ENCODE assay signal across 1 cellular context in genomic region chr15:68730491-68731317, GRCh38.
TF ChIP-seq lines count a peak whose summit lies in the region.

No MANE protein-coding gene starts in this region.

TF ChIP-seq in GM23338, 12 proteins besides CTCF, POLR2A, EP300 and RAD21 (continued from another document):
- TF ChIP-seq ZNF462 (CRISPR knock-in tag; IDR thresholded peaks at IDR 0.05) (no peak), EZH2 (IDR thresholded peaks at IDR 0.05; ENCODE audit: low read depth, unreplicated experiment) (no peak), POLR2AphosphoS5 (IDR thresholded peaks at IDR 0.05; ENCODE audit: low read depth) (no peak), CREB1 (CRISPR knock-in tag; IDR thresholded peaks at IDR 0.05; ENCODE audit: low read depth) (no peak), STAT1 (IDR thresholded peaks at IDR 0.05; ENCODE audit: unreplicated experiment) (no peak), ZNF331 (CRISPR knock-in tag; IDR thresholded peaks at IDR 0.05; ENCODE audit: low read depth) (no peak)
- TF ChIP-seq, protein P1, sequence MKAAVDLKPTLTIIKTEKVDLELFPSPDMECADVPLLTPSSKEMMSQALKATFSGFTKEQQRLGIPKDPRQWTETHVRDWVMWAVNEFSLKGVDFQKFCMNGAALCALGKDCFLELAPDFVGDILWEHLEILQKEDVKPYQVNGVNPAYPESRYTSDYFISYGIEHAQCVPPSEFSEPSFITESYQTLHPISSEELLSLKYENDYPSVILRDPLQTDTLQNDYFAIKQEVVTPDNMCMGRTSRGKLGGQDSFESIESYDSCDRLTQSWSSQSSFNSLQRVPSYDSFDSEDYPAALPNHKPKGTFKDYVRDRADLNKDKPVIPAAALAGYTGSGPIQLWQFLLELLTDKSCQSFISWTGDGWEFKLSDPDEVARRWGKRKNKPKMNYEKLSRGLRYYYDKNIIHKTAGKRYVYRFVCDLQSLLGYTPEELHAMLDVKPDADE (IDR thresholded peaks at IDR 0.05) = no peak
